17 cellular contexts compared by ENCODE assay signal in the genomic region with DNA sequence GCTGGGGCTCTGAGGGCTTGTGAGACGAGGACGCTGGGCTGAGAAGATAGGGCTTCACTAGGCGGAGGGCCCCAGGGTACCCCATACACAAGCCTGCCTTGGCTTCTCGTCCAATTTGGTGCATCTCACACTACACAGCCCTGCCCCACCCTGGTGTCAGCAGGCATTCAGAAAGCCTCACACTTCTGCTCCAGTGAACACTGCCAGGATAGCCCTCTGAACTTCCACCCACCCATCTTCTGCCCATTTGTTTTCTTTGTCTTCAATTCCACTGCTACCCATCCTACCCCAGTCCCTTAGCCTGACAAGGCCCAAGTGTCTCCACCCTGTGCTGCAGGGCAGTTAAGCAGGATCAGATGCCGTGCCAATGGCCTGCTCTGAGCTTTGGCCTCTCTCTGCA. TPM values are rescaled to one million over a fixed set of nuclear protein-coding genes. Genes with fewer than 3 reads are reported as not detected.
DNase-seq lines count a peak whose midpoint lies in the region; ATAC-seq and TF ChIP-seq lines count a peak whose summit lies in the region.
"Had no signal": no experiment of that assay in that cellular context is flagged by ENCODE, and none has a peak within 500 bp of the region (broad histone marks: within the 10 kb centered on the region; RNA-seq: fewer than 3 reads in every experiment).

No MANE protein-coding gene starts in this region.

- H3K27me3 ChIP-seq in BLaER1: no peaks in the 10 kb centered on the region
- no peaks in the 10 kb centered on the region for H3K27me3 ChIP-seq in CD8-positive, alpha-beta T cell (ENCODE audit: insufficient read depth, low read length)
- H3K27me3 ChIP-seq in GM23248 (replicated peaks; ENCODE audit: insufficient read depth): no peaks in the 10 kb centered on the region
- H3K27me3 ChIP-seq: colonic mucosa had no signal

- no peak for ATAC-seq in CD8-positive, alpha-beta T cell
- peak; percentile 32 for ATAC-seq in left lobe of liver
- ATAC-seq in GM19023 (IDR thresholded peaks at IDR 0.05; ENCODE audit: unreplicated experiment): no peak

- no peaks in the 10 kb centered on the region for H3K9me3 ChIP-seq in BLaER1
- no peaks in the 10 kb centered on the region for H3K9me3 ChIP-seq in CD8-positive, alpha-beta T cell (ENCODE audit: low read length)
- H3K9me3 ChIP-seq in GM23248 (ENCODE audit: low read depth): no peaks in the 10 kb centered on the region
- H3K9me3 ChIP-seq: colonic mucosa had no signal

- H3K27ac ChIP-seq in BLaER1: no peak overlapping the region
- H3K27ac ChIP-seq in CD8-positive, alpha-beta T cell (ENCODE audit: low read depth, low read length): no peak overlapping the region
- no peak overlapping the region for H3K27ac ChIP-seq in GM23248
- H3K27ac ChIP-seq: colonic mucosa had no signal

- in situ Hi-C loops in GM23248 (cut with MboI): no loop called here

- 96 to 99% methylated on average over 5 of the region's 5 CpGs for WGBS in GM23248 (ENCODE audit: low coverage in 1 of 2, low lambda C conversion rate in 2 of 2, missing lambda C conversion rate in 2 of 2), 2 experiments

- no peaks in the 10 kb centered on the region for H3K9me2 ChIP-seq in GM23248 (ENCODE audit: insufficient read depth)

- 0 out of 2 replicates have a peak, but pooled peaks have one; percentile 14 for TF ChIP-seq POLR2A in Raji (IDR thresholded peaks at IDR 0.05; ENCODE audit: insufficient read depth, low read depth, low read length)

- no peak for DNase-seq in CD8-positive, alpha-beta T cell
- no peak for DNase-seq in left lobe of liver (ENCODE audit: low spot score)
- no peak for DNase-seq in NCI-H2171 treated with DMSO at 0.1 percent for 48 hours (lab: John Stamatoyannopoulos, UW)
- DNase-seq in H4 (ENCODE audit: low spot score): no peak
- no peak for DNase-seq in GM23248
- DNase-seq: activated CD4-positive, alpha-beta T cell treated with anti-CD3 and anti-CD28 coated beads, Interleukin-2, amount 10 ng/mL, durations not matched to agents 24 days and 14 days; C1 segment of cervical spinal cord; colonic mucosa; NCI-H146; NCI-H2227 treated with DMSO at 0.1 percent for 48 hours; SHP77; T1000 had no signal

- H3K4me2 ChIP-seq in BLaER1 (peak overlapping the region; percentile 97), GM23248 (ENCODE audit: unreplicated experiment) (no peak overlapping the region)

- H4K20me1 ChIP-seq in BLaER1: peaks cover 15% of the 10 kb centered on the region; the same call in 1 of the 2 replicates
- H4K20me1 ChIP-seq in GM23248 (ENCODE audit: insufficient read depth): no peaks in the 10 kb centered on the region

- CTCF ChIA-PET in CD8-positive, alpha-beta T cell (lab: Charles Lee): interaction anchor here (0.9 to 2.3 kb wide), 4 partner anchors 16 to 331 kb away, joined by 3 to 10 read pairs (median 6); no protein-coding TSS in a partner anchor

- H3K4me1 ChIP-seq in BLaER1 (peaks cover 35% of the 10 kb centered on the region), GM23248 (ENCODE audit: insufficient read depth) (peaks cover 18% of the 10 kb centered on the region)
- H3K4me1 ChIP-seq in CD8-positive, alpha-beta T cell (ENCODE audit: insufficient read depth, low read length): peaks cover 24% of the 10 kb centered on the region

- no peak for TF ChIP-seq CTCF in CD8-positive, alpha-beta T cell (IDR thresholded peaks at IDR 0.05)

- POLR2A ChIA-PET in CD8-positive, alpha-beta T cell (lab: Charles Lee): interaction anchor here (2.3 to 4.5 kb wide), 2 partner anchors 13 to 62 kb away, joined by 13 to 43 read pairs; a partner anchor contains a TSS

- H3K27me3 Mint-ChIP-seq in CD8-positive, alpha-beta T cell (ENCODE audit: low read depth): no peaks in the 10 kb centered on the region
- H3K27me3 Mint-ChIP-seq: activated CD4-positive, alpha-beta T cell treated with anti-CD3 and anti-CD28 coated beads, Interleukin-2, amount 10 ng/mL, durations not matched to agents 24 days and 14 days had no signal

- intact Hi-C loops in CD8-positive, alpha-beta T cell (cut with DNase I, micrococcal nuclease): loop anchor here (5.0 to 10.0 kb wide), 6 partner anchors 78 to 553 kb away; a partner anchor contains a TSS

- H3K9ac ChIP-seq in BLaER1 (no peak overlapping the region), GM23248 (no peak overlapping the region)

- peak overlapping the region; percentile 53 for H3K27ac Mint-ChIP-seq in CD8-positive, alpha-beta T cell
- H3K27ac Mint-ChIP-seq: activated CD4-positive, alpha-beta T cell treated with anti-CD3 and anti-CD28 coated beads, Interleukin-2, amount 10 ng/mL, durations not matched to agents 24 days and 14 days had no signal

- peaks cover 51% of the 10 kb centered on the region for H3K36me3 Mint-ChIP-seq in CD8-positive, alpha-beta T cell

- peaks cover 29% of the 10 kb centered on the region for H3K79me2 ChIP-seq in GM23248 (ENCODE audit: insufficient read depth)

- no peak overlapping the region for H3K4me3 Mint-ChIP-seq in CD8-positive, alpha-beta T cell

- H3K36me3 ChIP-seq in BLaER1 (peaks cover 45% of the 10 kb centered on the region), GM23248 (ENCODE audit: low read depth) (peaks cover 15% of the 10 kb centered on the region; the same call in 1 of the 2 replicates)
- H3K36me3 ChIP-seq in CD8-positive, alpha-beta T cell (ENCODE audit: insufficient read depth, low read length): peaks cover 13% of the 10 kb centered on the region

- H3K4me1 Mint-ChIP-seq in CD8-positive, alpha-beta T cell (ENCODE audit: low read depth): peaks cover 28% of the 10 kb centered on the region

- peaks cover 23% of the 10 kb centered on the region for H3F3A ChIP-seq in GM23248 (ENCODE audit: insufficient read depth)

- H3K4me3 ChIP-seq in BLaER1 (no peak overlapping the region), GM23248 (no peak overlapping the region)
- H3K4me3 ChIP-seq in CD8-positive, alpha-beta T cell (ENCODE audit: low read depth, low read length): no peak overlapping the region
- H3K4me3 ChIP-seq: colonic mucosa had no signal

- H3K9me3 Mint-ChIP-seq in CD8-positive, alpha-beta T cell: no peaks in the 10 kb centered on the region
- H3K9me3 Mint-ChIP-seq: activated CD4-positive, alpha-beta T cell treated with anti-CD3 and anti-CD28 coated beads, Interleukin-2, amount 10 ng/mL, durations not matched to agents 24 days and 14 days had no signal

- H2AFZ ChIP-seq in GM23248: no peak overlapping the region

RNA-seq across cellular contexts. Expression of a gene that starts 1.9 kb away (rescaled TPM):
- total RNA-seq in CD8-positive, alpha-beta T cell: 10 to 100 TPM; 12.5 TPM
- total RNA-seq in left lobe of liver: 4.7 TPM
- total RNA-seq in H4 (2014; rRNA removed; shearing (Covaris generic)): 24.7 and 26.3 TPM in 2 replicates
- 8.2 and 12.3 TPM in 2 replicates for total RNA-seq in GM23248 (2014; rRNA removed; shearing (Covaris generic))
- polyA plus RNA-seq in GM23248 (2016; fragmentation: Nextera tagmentation; extraction: Ambion mirVana): 6.3 and 7.7 TPM in 2 replicates

RNA-seq across cellular contexts. Expression of a gene that starts 13.2 kb away (rescaled TPM):
- 100 to 1,000 TPM; 132 to 134 TPM for total RNA-seq in CD8-positive, alpha-beta T cell
- total RNA-seq in left lobe of liver: 53.4 TPM
- total RNA-seq in H4 (2014; rRNA removed; shearing (Covaris generic)): 83.6 and 108 TPM in 2 replicates
- total RNA-seq in GM23248 (2014; rRNA removed; shearing (Covaris generic)): 30.8 and 34.9 TPM in 2 replicates
- 71.3 and 76.8 TPM in 2 replicates for polyA plus RNA-seq in GM23248 (2016; fragmentation: Nextera tagmentation; extraction: Ambion mirVana)

RNA-seq across cellular contexts. Expression of a gene that starts 17.0 kb away (rescaled TPM):
- total RNA-seq in CD8-positive, alpha-beta T cell: not detected
- total RNA-seq in left lobe of liver: 757 TPM
- total RNA-seq in H4 (2014; rRNA removed; shearing (Covaris generic)): not detected in 2 replicates
- not detected in 2 replicates for total RNA-seq in GM23248 (2014; rRNA removed; shearing (Covaris generic))
- polyA plus RNA-seq in GM23248 (2016; fragmentation: Nextera tagmentation; extraction: Ambion mirVana): not detected in 2 replicates
- total RNA-seq: activated CD4-positive, alpha-beta T cell treated with anti-CD3 and anti-CD28 coated beads, Interleukin-2, amount 10 ng/mL, durations not matched to agents 24 days and 14 days; astrocyte; lung microvascular endothelial cell had no signal

RNA-seq across cellular contexts. Expression of a gene that starts 48.4 kb away (rescaled TPM):
- not detected for total RNA-seq in CD8-positive, alpha-beta T cell
- total RNA-seq in left lobe of liver: 102 TPM
- total RNA-seq in H4 (2014; rRNA removed; shearing (Covaris generic)): not detected in 2 replicates
- total RNA-seq in GM23248 (2014; rRNA removed; shearing (Covaris generic)): not detected in 2 replicates
- polyA plus RNA-seq in GM23248 (2016; fragmentation: Nextera tagmentation; extraction: Ambion mirVana): not detected in 2 replicates
- total RNA-seq: activated CD4-positive, alpha-beta T cell treated with anti-CD3 and anti-CD28 coated beads, Interleukin-2, amount 10 ng/mL, durations not matched to agents 24 days and 14 days; astrocyte; colonic mucosa; lung microvascular endothelial cell had no signal

RNA-seq across cellular contexts. Expression of a gene that starts 55.0 kb away (rescaled TPM):
- not detected for total RNA-seq in CD8-positive, alpha-beta T cell
- 11,492 TPM for total RNA-seq in left lobe of liver
- total RNA-seq in H4 (2014; rRNA removed; shearing (Covaris generic)): not detected in 2 replicates
- not detected in 2 replicates for total RNA-seq in GM23248 (2014; rRNA removed; shearing (Covaris generic))
- polyA plus RNA-seq in GM23248 (2016; fragmentation: Nextera tagmentation; extraction: Ambion mirVana): not detected in 2 replicates
- total RNA-seq: activated CD4-positive, alpha-beta T cell treated with anti-CD3 and anti-CD28 coated beads, Interleukin-2, amount 10 ng/mL, durations not matched to agents 24 days and 14 days; astrocyte; lung microvascular endothelial cell had no signal

Comparison
In these comparisons a context has a peak if more than half of its experiments do, and no peak if none do; other contexts are left out.
1. RNA of a gene that starts 17.0 kb away (total RNA-seq): 757 TPM in left lobe of liver (single experiment); not detected in CD8-positive, alpha-beta T cell, not detected in H4 and not detected in GM23248; every median in the first group is over 100 times any median in the second.